ENCODE assay signal across 21 cellular contexts in genomic region chr17:9331512-9332163, GRCh38.
DNase-seq lines count a peak whose midpoint lies in the region; ATAC-seq, FAIRE-seq and TF ChIP-seq lines count a peak whose summit lies in the region.
"Had no signal": no experiment of that assay in that cellular context is flagged by ENCODE, and none has a peak within 500 bp of the region (broad histone marks: within the 10 kb centered on the region; RNA-seq: fewer than 3 reads in every experiment).

No MANE protein-coding gene starts in this region.

- H3K27ac ChIP-seq in ectodermal cell (ENCODE audit: insufficient read depth, low read depth, low read length, poor library complexity, severe bottlenecking) (peak overlapping the region; percentile 92), temporal lobe (ENCODE audit: low read depth, low read length) (peak overlapping the region; percentile 69), left lung (no peak overlapping the region)
- H3K27ac ChIP-seq: KMS-11, SJSA1, tibial artery had no signal

- H3K36me3 ChIP-seq in ectodermal cell (ENCODE audit: control insufficient read depth, insufficient read depth, low read length), result no peaks in the 10 kb centered on the region
- no peaks in the 10 kb centered on the region for H3K36me3 ChIP-seq in left lung
- H3K36me3 ChIP-seq: SJSA1 had no signal

- no peak for TF ChIP-seq CTCF in left lung (IDR thresholded peaks at IDR 0.05)

- H3K9me3 ChIP-seq in ectodermal cell (ENCODE audit: control insufficient read depth, low read length) (no peaks in the 10 kb centered on the region), left lung (peaks cover 0 to 17% of the 10 kb centered on the region in 2 donors)

- peaks cover 31% of the 10 kb centered on the region for H3K4me1 ChIP-seq in ectodermal cell (ENCODE audit: control insufficient read depth, insufficient read depth, low read length)
- H3K4me1 ChIP-seq in left lung, result no peaks in the 10 kb centered on the region
- H3K4me1 ChIP-seq: tibial artery had no signal

- H3K27me3 ChIP-seq in ectodermal cell (ENCODE audit: control insufficient read depth, insufficient read depth, low read length, poor library complexity, severe bottlenecking) (no peaks in the 10 kb centered on the region), left lung (no peaks in the 10 kb centered on the region)
- H3K27me3 ChIP-seq: SJSA1, tibial artery had no signal

- FAIRE-seq in urothelium cell line (lab: Jason Lieb, UNC), result no peak
- FAIRE-seq: RCC 7860 had no signal

- ATAC-seq in left lung (no peak), GM18502 (IDR thresholded peaks at IDR 0.05; ENCODE audit: poor library complexity, unreplicated experiment) (no peak), GM19395 (IDR thresholded peaks at IDR 0.05; ENCODE audit: unreplicated experiment) (no peak)

- 61 to 63% methylated on average over 15 of the region's 15 CpGs for WGBS in ectodermal cell, 2 experiments

- H3K4me3 ChIP-seq in ectodermal cell (ENCODE audit: insufficient read depth, low read depth, low read length) (no peak overlapping the region), left lung (no peak overlapping the region)
- H3K4me3 ChIP-seq: SJSA1, tibial artery had no signal

- DNase-seq in NCI-H146 (lab: John Stamatoyannopoulos, UW) (peak; percentile 73), midbrain (lab: John Stamatoyannopoulos, UW) (peak; percentile 59), urothelium cell line (ENCODE audit: low spot score) (no peak), left lung (no peak)
- DNase-seq: activated T-cell treated with anti-CD3 and anti-CD28 coated beads, Interleukin-2, amount 50 U/mL, for 24 hours; amniotic stem cell; central memory CD4-positive, alpha-beta T cell; dermis blood vessel endothelial cell; mesendoderm; naive B cell; NCI-H1436 treated with DMSO at 0.1 percent for 48 hours; NCI-H2171 treated with DMSO at 0.1 percent for 48 hours; NCI-H526 treated with DMSO at 0.1 percent for 48 hours; tibial artery had no signal

- intact Hi-C loops in left lung (cut with DNase I), result no loop called here

Comparison
In these comparisons a context has a peak if more than half of its experiments do, and no peak if none do; other contexts are left out.
1. DNase-seq: peak in NCI-H146 (single experiment) and midbrain (single experiment); none in urothelium cell line (single experiment) and left lung (0 of 2).
2. H3K27ac ChIP-seq: peak in ectodermal cell (single experiment) and temporal lobe (single experiment); none in left lung (0 of 2).